ENCODE assay signal across 1 cellular context in the genomic region with DNA sequence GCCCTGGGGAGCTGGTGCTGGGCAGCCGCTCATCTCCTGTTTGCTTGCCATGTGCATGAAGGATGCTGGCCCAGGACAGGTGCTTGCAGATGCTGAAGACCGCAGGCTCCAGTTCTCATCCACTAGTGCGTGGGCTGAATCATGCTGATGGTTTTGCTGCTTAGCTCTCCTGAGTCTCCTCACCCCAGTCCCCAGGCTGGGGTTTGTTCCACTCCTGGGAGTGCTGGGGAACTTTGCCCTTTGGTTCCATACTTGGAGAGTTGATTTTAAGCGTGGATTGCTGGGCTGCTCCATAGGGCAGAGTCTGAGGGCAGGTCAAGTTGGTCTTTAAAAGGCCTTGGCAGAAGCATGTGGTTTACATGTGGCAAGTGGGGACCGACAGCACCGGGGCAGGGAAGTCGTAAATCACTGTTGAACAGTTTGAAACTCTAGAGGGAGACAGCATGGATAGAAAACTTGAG.
A peak's percentile ranks its signal among the peaks of the same experiment; 100 is the strongest.
TF ChIP-seq lines count a peak whose summit lies in the region.

No MANE protein-coding gene starts in this region.

TF ChIP-seq in HepG2, 621 proteins besides CTCF, POLR2A, EP300 and RAD21 (continued from another document and continues in another):
- no peak for TF ChIP-seq MNT (IDR thresholded peaks at IDR 0.05)
- TF ChIP-seq ZFP41 (CRISPR knock-in tag; IDR thresholded peaks at IDR 0.05; ENCODE audit: borderline replicate concordance), result no peak
- TF ChIP-seq ZNF296 (CRISPR knock-in tag; conservative IDR thresholded peaks at IDR 0.05), result no peak
- TF ChIP-seq ZNF24 (IDR thresholded peaks at IDR 0.05), result no peak
- TF ChIP-seq ZNF281 (CRISPR knock-in tag; IDR thresholded peaks at IDR 0.05; ENCODE audit: borderline replicate concordance), result peak; percentile 27; the same call in 1 of the 2 replicates
- no peak for TF ChIP-seq SYNCRIP (IDR thresholded peaks at IDR 0.05; ENCODE audit: insufficient read depth, low read depth, low read length)
- no peak for TF ChIP-seq PHB2 (IDR thresholded peaks at IDR 0.05; ENCODE audit: partially characterized antibody)
- no peak for TF ChIP-seq SOX13 (IDR thresholded peaks at IDR 0.05)
- TF ChIP-seq SOX13 (CRISPR knock-in tag; conservative IDR thresholded peaks at IDR 0.05 in 1 of 2, IDR thresholded peaks at IDR 0.05 in 1 of 2), result no peak
- no peak for TF ChIP-seq ZNF326 (CRISPR knock-in tag; IDR thresholded peaks at IDR 0.05; ENCODE audit: borderline replicate concordance)
- TF ChIP-seq RFX1 (IDR thresholded peaks at IDR 0.05), result no peak
- TF ChIP-seq GZF1 (CRISPR knock-in tag; IDR thresholded peaks at IDR 0.05), result no peak
- TF ChIP-seq NBN (conservative IDR thresholded peaks at IDR 0.05), result no peak
- TF ChIP-seq ZNF207 (IDR thresholded peaks at IDR 0.05; ENCODE audit: borderline replicate concordance), result no peak
- TF ChIP-seq REST (IDR thresholded peaks at IDR 0.05; ENCODE audit: borderline replicate concordance in 1 of 2, low read depth in 1 of 2, low read length in 2 of 2), result no peak
- TF ChIP-seq MXD1 (CRISPR knock-in tag; IDR thresholded peaks at IDR 0.05), result peak; percentile 57; the same call in 1 of the 2 replicates
- TF ChIP-seq ZBTB43 (CRISPR knock-in tag; conservative IDR thresholded peaks at IDR 0.05), result no peak; the same call in 1 of the 2 replicates
- TF ChIP-seq KDM2A (CRISPR knock-in tag; IDR thresholded peaks at IDR 0.05; ENCODE audit: borderline replicate concordance, low read depth), result no peak
- TF ChIP-seq PPARG (CRISPR knock-in tag; conservative IDR thresholded peaks at IDR 0.05), result 0 out of 2 replicates have a peak, but pooled peaks have one; percentile 10
- TF ChIP-seq, protein P1, sequence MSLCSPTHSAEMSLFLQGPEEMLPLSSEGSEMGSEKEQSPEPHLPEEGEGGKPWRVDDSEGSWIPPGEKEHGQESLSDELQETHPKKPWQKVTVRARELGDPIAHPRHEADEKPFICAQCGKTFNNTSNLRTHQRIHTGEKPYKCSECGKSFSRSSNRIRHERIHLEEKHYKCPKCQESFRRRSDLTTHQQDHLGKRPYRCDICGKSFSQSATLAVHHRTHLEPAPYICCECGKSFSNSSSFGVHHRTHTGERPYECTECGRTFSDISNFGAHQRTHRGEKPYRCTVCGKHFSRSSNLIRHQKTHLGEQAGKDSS (CRISPR knock-in tag; IDR thresholded peaks at IDR 0.05; ENCODE audit: borderline replicate concordance, low read depth), result peak; percentile 50; the same call in 1 of the 2 replicates
- no peak for TF ChIP-seq E2F1 (CRISPR knock-in tag; IDR thresholded peaks at IDR 0.05)
- TF ChIP-seq HNF4A (CRISPR knock-in tag; IDR thresholded peaks at IDR 0.05), result peak; percentile 90
- TF ChIP-seq, protein P2, sequence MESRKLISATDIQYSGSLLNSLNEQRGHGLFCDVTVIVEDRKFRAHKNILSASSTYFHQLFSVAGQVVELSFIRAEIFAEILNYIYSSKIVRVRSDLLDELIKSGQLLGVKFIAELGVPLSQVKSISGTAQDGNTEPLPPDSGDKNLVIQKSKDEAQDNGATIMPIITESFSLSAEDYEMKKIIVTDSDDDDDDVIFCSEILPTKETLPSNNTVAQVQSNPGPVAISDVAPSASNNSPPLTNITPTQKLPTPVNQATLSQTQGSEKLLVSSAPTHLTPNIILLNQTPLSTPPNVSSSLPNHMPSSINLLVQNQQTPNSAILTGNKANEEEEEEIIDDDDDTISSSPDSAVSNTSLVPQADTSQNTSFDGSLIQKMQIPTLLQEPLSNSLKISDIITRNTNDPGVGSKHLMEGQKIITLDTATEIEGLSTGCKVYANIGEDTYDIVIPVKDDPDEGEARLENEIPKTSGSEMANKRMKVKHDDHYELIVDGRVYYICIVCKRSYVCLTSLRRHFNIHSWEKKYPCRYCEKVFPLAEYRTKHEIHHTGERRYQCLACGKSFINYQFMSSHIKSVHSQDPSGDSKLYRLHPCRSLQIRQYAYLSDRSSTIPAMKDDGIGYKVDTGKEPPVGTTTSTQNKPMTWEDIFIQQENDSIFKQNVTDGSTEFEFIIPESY (CRISPR knock-in tag; IDR thresholded peaks at IDR 0.05), result 0 out of 2 replicates have a peak, but pooled peaks have one; percentile 6
- TF ChIP-seq ZNF10 (CRISPR knock-in tag; IDR thresholded peaks at IDR 0.05; ENCODE audit: borderline replicate concordance, low read depth), result no peak
- no peak for TF ChIP-seq ARNT (IDR thresholded peaks at IDR 0.05)
- TF ChIP-seq ESRRA (CRISPR knock-in tag; IDR thresholded peaks at IDR 0.05; ENCODE audit: low read depth), result peak; percentile 85
- TF ChIP-seq ZKSCAN1 (IDR thresholded peaks at IDR 0.05; ENCODE audit: low read length), result no peak
- no peak for TF ChIP-seq ZNF17 (CRISPR knock-in tag; IDR thresholded peaks at IDR 0.05)
- no peak for TF ChIP-seq E2F5 (CRISPR knock-in tag; conservative IDR thresholded peaks at IDR 0.05)
- no peak for TF ChIP-seq RELA (CRISPR knock-in tag; IDR thresholded peaks at IDR 0.05)
- TF ChIP-seq AKNA (CRISPR knock-in tag; IDR thresholded peaks at IDR 0.05; ENCODE audit: borderline replicate concordance), result no peak
- no peak for TF ChIP-seq PAX8 (CRISPR knock-in tag; IDR thresholded peaks at IDR 0.05; ENCODE audit: borderline replicate concordance)
- no peak for TF ChIP-seq CENPT (CRISPR knock-in tag; IDR thresholded peaks at IDR 0.05; ENCODE audit: low read depth)
- peak; percentile 77; the same call in 1 of the 2 replicates for TF ChIP-seq RNF2 (conservative IDR thresholded peaks at IDR 0.05; ENCODE audit: low read depth)
